1 cellular context compared by ENCODE assay signal in genomic region chr6:33271098-33271607, GRCh38.
A peak's percentile ranks its signal among the peaks of the same experiment; 100 is the strongest.
TF ChIP-seq lines count a peak whose summit lies in the region.

No MANE protein-coding gene starts in this region.

TF ChIP-seq in HepG2, 621 proteins besides CTCF, POLR2A, EP300 and RAD21 (continued from another document):
- TF ChIP-seq DZIP1 (CRISPR knock-in tag; IDR thresholded peaks at IDR 0.05) (peak; percentile 91; the same call in 1 of the 2 replicates), MED8 (CRISPR knock-in tag; IDR thresholded peaks at IDR 0.05; ENCODE audit: insufficient replicate concordance) (peak; percentile 69), KDM5B (CRISPR knock-in tag; IDR thresholded peaks at IDR 0.05; ENCODE audit: borderline replicate concordance) (no peak), ZMYM3 (CRISPR knock-in tag; IDR thresholded peaks at IDR 0.05) (peak; percentile 97), ZNF792 (CRISPR knock-in tag; IDR thresholded peaks at IDR 0.05) (0 out of 2 replicates have a peak, but pooled peaks have one; percentile 1), SATB2 (CRISPR knock-in tag; IDR thresholded peaks at IDR 0.05) (peak; percentile 10; the same call in 1 of the 2 replicates), ISX (CRISPR knock-in tag; conservative IDR thresholded peaks at IDR 0.05) (0 out of 2 replicates have a peak, but pooled peaks have one; percentile 79), ZNF446 (CRISPR knock-in tag; IDR thresholded peaks at IDR 0.05) (no peak; the same call in 1 of the 2 replicates), STAG1 (CRISPR knock-in tag; IDR thresholded peaks at IDR 0.05) (peak; percentile 4; the same call in 1 of the 2 replicates), TP53 (CRISPR knock-in tag; conservative IDR thresholded peaks at IDR 0.05) (0 out of 2 replicates have a peak, but pooled peaks have one; percentile 22), ELF3 (CRISPR knock-in tag; IDR thresholded peaks at IDR 0.05) (no peak), ZNF232 (CRISPR knock-in tag; IDR thresholded peaks at IDR 0.05; ENCODE audit: borderline replicate concordance) (0 out of 2 replicates have a peak, but pooled peaks have one; percentile 91), ZNF138 (CRISPR knock-in tag; IDR thresholded peaks at IDR 0.05; ENCODE audit: low read depth) (no peak), PBX3 (CRISPR knock-in tag; IDR thresholded peaks at IDR 0.05; ENCODE audit: borderline replicate concordance) (0 out of 2 replicates have a peak, but pooled peaks have one; percentile 18), AKAP8 (CRISPR knock-in tag; IDR thresholded peaks at IDR 0.05) (0 out of 2 replicates have a peak, but pooled peaks have one; percentile 25), GZF1 (CRISPR knock-in tag; IDR thresholded peaks at IDR 0.05) (0 out of 2 replicates have a peak, but pooled peaks have one; percentile 18), TBX3 (IDR thresholded peaks at IDR 0.05; ENCODE audit: borderline replicate concordance) (no peak), ZHX2 (IDR thresholded peaks at IDR 0.05; ENCODE audit: low read depth) (no peak), ZHX2 (CRISPR knock-in tag; IDR thresholded peaks at IDR 0.05; ENCODE audit: borderline replicate concordance) (no peak), ZNF639 (CRISPR knock-in tag; conservative IDR thresholded peaks at IDR 0.05) (no peak), FOXJ3 (CRISPR knock-in tag; IDR thresholded peaks at IDR 0.05; ENCODE audit: borderline replicate concordance) (0 out of 2 replicates have a peak, but pooled peaks have one; percentile 12)
